In the genomic region with DNA sequence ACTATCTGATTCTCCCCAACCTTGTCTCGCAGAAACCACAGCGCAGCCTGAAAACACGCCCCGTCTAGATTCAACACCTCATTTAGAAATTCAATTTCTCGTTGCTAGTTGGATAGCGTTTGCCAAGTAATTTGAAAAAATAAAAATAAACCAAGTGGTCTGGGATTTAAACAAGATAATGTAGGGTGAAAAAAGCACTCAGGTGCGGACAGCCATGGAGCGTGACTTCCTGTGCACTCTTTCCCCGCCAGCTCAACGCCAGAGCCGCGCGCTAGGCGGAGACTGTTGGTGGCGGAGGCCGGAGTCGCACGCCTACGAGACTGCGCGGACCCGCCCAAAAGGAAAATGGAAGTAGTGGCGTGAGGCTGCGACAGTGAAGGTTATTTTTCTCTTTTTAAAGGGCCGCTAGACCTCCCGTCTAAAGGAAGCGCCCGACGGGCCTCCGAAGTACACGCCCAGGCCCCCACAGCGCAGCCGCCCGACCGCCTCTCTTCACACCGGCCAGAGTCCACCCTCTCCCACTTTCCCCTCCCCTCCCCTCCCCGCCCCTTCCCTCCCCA, we compare ENCODE assay signal across 8 cellular contexts. TPM values are rescaled to one million over a fixed set of nuclear protein-coding genes. Genes with fewer than 3 reads are reported as not detected.
DNase-seq lines count a peak whose midpoint lies in the region; ATAC-seq and TF ChIP-seq lines count a peak whose summit lies in the region.

No MANE protein-coding gene starts in this region.

- intact Hi-C loops in right cardiac atrium (cut with DNase I), result no loop called here

- no peak for TF ChIP-seq RAD21 in Ishikawa (IDR thresholded peaks at IDR 0.05; ENCODE audit: low read depth)

- peak overlapping the region; percentile 76 for H3K27ac ChIP-seq in right cardiac atrium (ENCODE audit: low read length)
- H3K27ac ChIP-seq in skin epidermis, result peak overlapping the region; percentile 88 to 99 (median 98)

- DNase-seq in DMS53 treated with DMSO at 0.1 percent for 48 hours (lab: John Stamatoyannopoulos, UW; ENCODE audit: unreplicated experiment), result peak; percentile 49
- DNase-seq in SHP77 treated with DMSO at 0.1 percent for 48 hours (lab: John Stamatoyannopoulos, UW), result peak; percentile 77
- DNase-seq in activated naive CD4-positive, alpha-beta T cell treated with anti-CD3 and anti-CD28 coated beads, Interleukin-2, amount 50 U/mL, for 72 hours (ENCODE audit: low spot score in 2 of 2), result peak; percentile 85 to 91
- no peak for DNase-seq in right cardiac atrium
- DNase-seq in NCI-H82 treated with DMSO at 0.1 percent for 48 hours (lab: John Stamatoyannopoulos, UW; ENCODE audit: unreplicated experiment), result no peak

- peak; percentile 77 for ATAC-seq in GM21576 (IDR thresholded peaks at IDR 0.05; ENCODE audit: unreplicated experiment)
- peak; percentile 77 to 81 for ATAC-seq in activated naive CD4-positive, alpha-beta T cell treated with anti-CD3 and anti-CD28 coated beads, Interleukin-2, amount 50 U/mL, for 72 hours
- ATAC-seq in right cardiac atrium, result peak; percentile 89 to 90

- peak overlapping the region; percentile 93 to 95 for H3K27ac Mint-ChIP-seq in activated naive CD4-positive, alpha-beta T cell treated with anti-CD3 and anti-CD28 coated beads, Interleukin-2, amount 50 U/mL, for 72 hours

- TF ChIP-seq EP300 in Ishikawa (IDR thresholded peaks at IDR 0.05; ENCODE audit: borderline replicate concordance), result no peak

- peaks cover 0 to 6% of the 10 kb centered on the region in 2 donors for H3K9me3 Mint-ChIP-seq in activated naive CD4-positive, alpha-beta T cell treated with anti-CD3 and anti-CD28 coated beads, Interleukin-2, amount 50 U/mL, for 72 hours

- H3K9me3 ChIP-seq in right cardiac atrium (ENCODE audit: control insufficient read depth, low read length), result no peaks in the 10 kb centered on the region

- H3K4me3 ChIP-seq in right cardiac atrium (ENCODE audit: low read length) (peak overlapping the region; percentile 81), skin epidermis (peak overlapping the region; percentile 76 to 96 (median 87))

- H3K36me3 Mint-ChIP-seq in activated naive CD4-positive, alpha-beta T cell treated with anti-CD3 and anti-CD28 coated beads, Interleukin-2, amount 50 U/mL, for 72 hours, result peaks cover 14 to 23% of the 10 kb centered on the region in 2 donors

- H3K4me1 ChIP-seq in right cardiac atrium (ENCODE audit: control insufficient read depth, insufficient read depth, low read length), result peaks cover 3% of the 10 kb centered on the region

- WGBS in right cardiac atrium, result under 1% methylated on average over 37 of the region's 37 CpGs

- H3K27me3 ChIP-seq in right cardiac atrium (ENCODE audit: control insufficient read depth, insufficient read depth), result no peaks in the 10 kb centered on the region

TF ChIP-seq in Ishikawa, 13 proteins besides CTCF, POLR2A, EP300 and RAD21:
- TF ChIP-seq, protein P1, sequence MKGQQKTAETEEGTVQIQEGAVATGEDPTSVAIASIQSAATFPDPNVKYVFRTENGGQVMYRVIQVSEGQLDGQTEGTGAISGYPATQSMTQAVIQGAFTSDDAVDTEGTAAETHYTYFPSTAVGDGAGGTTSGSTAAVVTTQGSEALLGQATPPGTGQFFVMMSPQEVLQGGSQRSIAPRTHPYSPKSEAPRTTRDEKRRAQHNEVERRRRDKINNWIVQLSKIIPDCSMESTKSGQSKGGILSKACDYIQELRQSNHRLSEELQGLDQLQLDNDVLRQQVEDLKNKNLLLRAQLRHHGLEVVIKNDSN (IDR thresholded peaks at IDR 0.05), result no peak; the same call in 1 of the 2 replicates
- TF ChIP-seq CEBPB (IDR thresholded peaks at IDR 0.05) (no peak), EGR1 (IDR thresholded peaks at IDR 0.05) (no peak; the same call in 1 of the 2 replicates), TAF1 (IDR thresholded peaks at IDR 0.05; ENCODE audit: low read depth) (peak; percentile 48; the same call in 1 of the 2 replicates), TCF12 (IDR thresholded peaks at IDR 0.05; ENCODE audit: low read depth) (no peak), NFIC (IDR thresholded peaks at IDR 0.05) (no peak), TEAD4 (IDR thresholded peaks at IDR 0.05) (no peak), YY1 (IDR thresholded peaks at IDR 0.05; ENCODE audit: low read depth) (peak; percentile 64; the same call in 1 of the 2 replicates), ZBTB7A (IDR thresholded peaks at IDR 0.05; ENCODE audit: low read depth) (no peak), CREB1 (IDR thresholded peaks at IDR 0.05; ENCODE audit: low read depth) (no peak), FOXM1 (IDR thresholded peaks at IDR 0.05; ENCODE audit: borderline replicate concordance, low read depth) (no peak)
- TF ChIP-seq, protein P2, sequence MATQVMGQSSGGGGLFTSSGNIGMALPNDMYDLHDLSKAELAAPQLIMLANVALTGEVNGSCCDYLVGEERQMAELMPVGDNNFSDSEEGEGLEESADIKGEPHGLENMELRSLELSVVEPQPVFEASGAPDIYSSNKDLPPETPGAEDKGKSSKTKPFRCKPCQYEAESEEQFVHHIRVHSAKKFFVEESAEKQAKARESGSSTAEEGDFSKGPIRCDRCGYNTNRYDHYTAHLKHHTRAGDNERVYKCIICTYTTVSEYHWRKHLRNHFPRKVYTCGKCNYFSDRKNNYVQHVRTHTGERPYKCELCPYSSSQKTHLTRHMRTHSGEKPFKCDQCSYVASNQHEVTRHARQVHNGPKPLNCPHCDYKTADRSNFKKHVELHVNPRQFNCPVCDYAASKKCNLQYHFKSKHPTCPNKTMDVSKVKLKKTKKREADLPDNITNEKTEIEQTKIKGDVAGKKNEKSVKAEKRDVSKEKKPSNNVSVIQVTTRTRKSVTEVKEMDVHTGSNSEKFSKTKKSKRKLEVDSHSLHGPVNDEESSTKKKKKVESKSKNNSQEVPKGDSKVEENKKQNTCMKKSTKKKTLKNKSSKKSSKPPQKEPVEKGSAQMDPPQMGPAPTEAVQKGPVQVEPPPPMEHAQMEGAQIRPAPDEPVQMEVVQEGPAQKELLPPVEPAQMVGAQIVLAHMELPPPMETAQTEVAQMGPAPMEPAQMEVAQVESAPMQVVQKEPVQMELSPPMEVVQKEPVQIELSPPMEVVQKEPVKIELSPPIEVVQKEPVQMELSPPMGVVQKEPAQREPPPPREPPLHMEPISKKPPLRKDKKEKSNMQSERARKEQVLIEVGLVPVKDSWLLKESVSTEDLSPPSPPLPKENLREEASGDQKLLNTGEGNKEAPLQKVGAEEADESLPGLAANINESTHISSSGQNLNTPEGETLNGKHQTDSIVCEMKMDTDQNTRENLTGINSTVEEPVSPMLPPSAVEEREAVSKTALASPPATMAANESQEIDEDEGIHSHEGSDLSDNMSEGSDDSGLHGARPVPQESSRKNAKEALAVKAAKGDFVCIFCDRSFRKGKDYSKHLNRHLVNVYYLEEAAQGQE (IDR thresholded peaks at IDR 0.05; ENCODE audit: low read depth), result no peak
- TF ChIP-seq, protein P3, sequence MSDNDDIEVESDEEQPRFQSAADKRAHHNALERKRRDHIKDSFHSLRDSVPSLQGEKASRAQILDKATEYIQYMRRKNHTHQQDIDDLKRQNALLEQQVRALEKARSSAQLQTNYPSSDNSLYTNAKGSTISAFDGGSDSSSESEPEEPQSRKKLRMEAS (IDR thresholded peaks at IDR 0.05), result peak; percentile 40; the same call in 1 of the 2 replicates
TF ChIP-seq in Ishikawa: peak in this region for 3.

RNA-seq across cellular contexts. Expression of gene CCNT2, which starts 0.6 kb away (rescaled TPM):
- 10 to 100 TPM; 34.0 to 40.2 TPM for total RNA-seq in activated naive CD4-positive, alpha-beta T cell treated with anti-CD3 and anti-CD28 coated beads, Interleukin-2, amount 50 U/mL, for 72 hours
- total RNA-seq in right cardiac atrium, result 10 to 100 TPM; 21.8 to 23.9 (median 22.6) TPM
- polyA plus RNA-seq in right cardiac atrium, result 9.0 TPM

Comparison
In these comparisons a context has a peak if more than half of its experiments do, and no peak if none do; other contexts are left out.
1. DNase-seq: peak in DMS53 treated with DMSO at 0.1 percent for 48 hours (single experiment), SHP77 treated with DMSO at 0.1 percent for 48 hours (single experiment) and activated naive CD4-positive, alpha-beta T cell treated with anti-CD3 and anti-CD28 coated beads, Interleukin-2, amount 50 U/mL, for 72 hours (2 of 2); none in right cardiac atrium (0 of 3) and NCI-H82 treated with DMSO at 0.1 percent for 48 hours (single experiment).
2. Peak in every context shown above with its lines, with median percentiles within 50 percentile points of each other: ATAC-seq.